In genomic region chr18:77765468-77765867, GRCh38 we compare ENCODE assay signal across 8 cellular contexts.
A peak's percentile ranks its signal among the peaks of the same experiment; 100 is the strongest.
DNase-seq lines count a peak whose midpoint lies in the region; ATAC-seq and FAIRE-seq lines count a peak whose summit lies in the region.

No MANE protein-coding gene starts in this region.

- ATAC-seq in HG02610 (IDR thresholded peaks at IDR 0.05; ENCODE audit: unreplicated experiment): no peak

- DNase-seq in LoVo (ENCODE audit: low spot score) (peak; percentile 19), RPMI7951 (ENCODE audit: low read depth) (peak; percentile 10), kidney tubule cell (ENCODE audit: low spot score) (peak; percentile 43), HuH-7.5 (ENCODE audit: low spot score) (no peak), AML-193 (lab: John Stamatoyannopoulos, UW) (no peak)
- no peak for DNase-seq in activated CD4-positive, CD25-positive, alpha-beta regulatory T cell (lab: John Stamatoyannopoulos, UW)

- peak; percentile 13 for FAIRE-seq in G401.6 (lab: Jason Lieb, UNC)

Comparison
In these comparisons a context has a peak if more than half of its experiments do, and no peak if none do; other contexts are left out.
1. DNase-seq: peak in LoVo (single experiment), RPMI7951 (single experiment) and kidney tubule cell (single experiment); none in HuH-7.5 (single experiment), AML-193 (0 of 2) and activated CD4-positive, CD25-positive, alpha-beta regulatory T cell (0 of 4).